In the genomic region with DNA sequence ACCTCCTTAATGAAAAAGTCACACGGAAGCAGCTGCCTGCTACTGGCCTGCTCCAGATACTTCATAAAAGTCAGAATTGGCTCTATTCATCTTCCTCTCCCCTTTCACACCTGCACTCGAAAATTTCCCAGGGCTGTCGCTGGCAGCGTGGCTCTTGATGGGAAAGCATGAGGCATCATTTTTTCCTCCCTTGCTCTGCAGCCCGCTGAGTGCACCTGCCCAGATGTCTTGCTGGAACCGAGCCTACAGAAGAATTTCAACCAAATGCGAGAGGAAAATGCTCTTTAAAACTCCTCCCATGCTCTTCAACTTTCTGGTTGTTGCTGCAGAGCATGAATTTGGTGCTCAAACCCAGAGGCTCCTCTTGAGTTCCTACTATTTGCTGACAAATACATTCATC, we compare ENCODE assay signal across 24 cellular contexts.
DNase-seq lines count a peak whose midpoint lies in the region; ATAC-seq and TF ChIP-seq lines count a peak whose summit lies in the region.
"Had no signal": no experiment of that assay in that cellular context is flagged by ENCODE, and none has a peak within 500 bp of the region (broad histone marks: within the 10 kb centered on the region; RNA-seq: fewer than 3 reads in every experiment).

No MANE protein-coding gene starts in this region.

- no peak overlapping the region for H3K4me3 Mint-ChIP-seq in CD8-positive, alpha-beta memory T cell
- no peak overlapping the region for H3K4me3 Mint-ChIP-seq in stimulated activated effector memory CD8-positive, alpha-beta T cell treated with anti-CD3 and anti-CD28 coated beads, Interleukin-12 subunit alpha, Interleukin-12 subunit beta, amount 100 ng/mL, for 72 hours
- H3K4me3 Mint-ChIP-seq: CD14-positive monocyte had no signal

- H3K4me3 ChIP-seq in HEK293 (ENCODE audit: low read depth, low read length) (no peak overlapping the region), left lung (no peak overlapping the region)
- no peak overlapping the region for H3K4me3 ChIP-seq in CD8-positive, alpha-beta memory T cell (ENCODE audit: low read length)
- H3K4me3 ChIP-seq: A549, GM23248, SJCRH30 had no signal

- no peaks in the 10 kb centered on the region for H3K36me3 ChIP-seq in HEK293 (ENCODE audit: control insufficient read depth in 2 of 2, insufficient read depth in 1 of 2, low read length in 2 of 2)
- no peaks in the 10 kb centered on the region for H3K36me3 ChIP-seq in left lung
- H3K36me3 ChIP-seq in CD8-positive, alpha-beta memory T cell (ENCODE audit: insufficient read depth, low read length) = no peaks in the 10 kb centered on the region
- H3K36me3 ChIP-seq: SJCRH30 had no signal

- DNase-seq in NCI-H510A treated with DMSO at 0.1 percent for 48 hours (lab: John Stamatoyannopoulos, UW) = peak; percentile 46
- no peak for DNase-seq in NCI-H510A (lab: John Stamatoyannopoulos, UW)
- DNase-seq in left lung = no peak
- no peak for DNase-seq in CD8-positive, alpha-beta memory T cell
- DNase-seq in activated CD4-positive, alpha-beta T cell treated with anti-CD3 and anti-CD28 coated beads, Interleukin-2, amount 50 U/mL, for 1 hour = no peak
- DNase-seq in stimulated activated effector memory CD8-positive, alpha-beta T cell treated with anti-CD3 and anti-CD28 coated beads, Interleukin-12 subunit alpha, Interleukin-12 subunit beta, amount 100 ng/mL, for 72 hours (ENCODE audit: low spot score in 2 of 2) = no peak
- DNase-seq: AML-193; Calu3; GM23248; H7; Kasumi-1; MV-4-11; NCI-H1694 treated with DMSO at 0.1 percent for 48 hours; NCI-H2081 treated with DMSO at 0.1 percent for 48 hours; NCI-H226; NCI-H748 treated with DMSO at 0.1 percent for 48 hours; NK-92 treated with Interleukin-12 subunit alpha and Interleukin-12 subunit beta, amount 100 ng/mL, for 24 hours; PC-3; SJCRH30 had no signal

- H3K4me1 Mint-ChIP-seq in CD8-positive, alpha-beta memory T cell = no peaks in the 10 kb centered on the region
- H3K4me1 Mint-ChIP-seq in stimulated activated effector memory CD8-positive, alpha-beta T cell treated with anti-CD3 and anti-CD28 coated beads, Interleukin-12 subunit alpha, Interleukin-12 subunit beta, amount 100 ng/mL, for 72 hours = no peaks in the 10 kb centered on the region
- H3K4me1 Mint-ChIP-seq: CD14-positive monocyte had no signal

- H3K27ac ChIP-seq in HEK293 (ENCODE audit: extremely low read depth, low read depth, low read length) = no peak overlapping the region
- H3K27ac ChIP-seq in left lung = no peak overlapping the region
- H3K27ac ChIP-seq in CD8-positive, alpha-beta memory T cell (ENCODE audit: low read depth, low read length) = no peak overlapping the region
- H3K27ac ChIP-seq: A549, GM23248, SJCRH30 had no signal

- CTCF ChIA-PET in HEK293 (lab: Yijun Ruan, JAX) = no interaction called here
- CTCF ChIA-PET in CD8-positive, alpha-beta memory T cell (lab: Charles Lee) = no interaction called here

- H3K27me3 ChIP-seq in left lung = no peaks in the 10 kb centered on the region
- no peaks in the 10 kb centered on the region for H3K27me3 ChIP-seq in CD8-positive, alpha-beta memory T cell (ENCODE audit: insufficient read depth, low read length, poor library complexity, severe bottlenecking)
- H3K27me3 ChIP-seq: SJCRH30 had no signal

- intact Hi-C loops in left lung (cut with DNase I) = no loop called here

- POLR2A ChIA-PET in HEK293 (lab: Yijun Ruan, JAX) = no interaction called here
- POLR2A ChIA-PET in CD8-positive, alpha-beta memory T cell (lab: Charles Lee) = no interaction called here

- no peak overlapping the region for H3K27ac Mint-ChIP-seq in CD8-positive, alpha-beta memory T cell
- no peak overlapping the region for H3K27ac Mint-ChIP-seq in stimulated activated effector memory CD8-positive, alpha-beta T cell treated with anti-CD3 and anti-CD28 coated beads, Interleukin-12 subunit alpha, Interleukin-12 subunit beta, amount 100 ng/mL, for 72 hours

- no peak for TF ChIP-seq CTCF in HEK293 (tag by site-specific recombination; IDR thresholded peaks at IDR 0.05)
- no peak for TF ChIP-seq CTCF in left lung (IDR thresholded peaks at IDR 0.05)

- H3K4me1 ChIP-seq in HEK293 (ENCODE audit: control insufficient read depth, insufficient read depth, low read length) = no peaks in the 10 kb centered on the region
- H3K4me1 ChIP-seq in left lung = no peaks in the 10 kb centered on the region
- no peaks in the 10 kb centered on the region for H3K4me1 ChIP-seq in CD8-positive, alpha-beta memory T cell (ENCODE audit: insufficient read depth, low read length)
- H3K4me1 ChIP-seq: SJCRH30 had no signal

- no peaks in the 10 kb centered on the region for H3K27me3 Mint-ChIP-seq in CD8-positive, alpha-beta memory T cell

- H3K36me3 Mint-ChIP-seq in CD8-positive, alpha-beta memory T cell = no peaks in the 10 kb centered on the region
- H3K36me3 Mint-ChIP-seq in stimulated activated effector memory CD8-positive, alpha-beta T cell treated with anti-CD3 and anti-CD28 coated beads, Interleukin-12 subunit alpha, Interleukin-12 subunit beta, amount 100 ng/mL, for 72 hours = no peaks in the 10 kb centered on the region

- H3K9me3 ChIP-seq in HEK293 (ENCODE audit: control insufficient read depth, insufficient read depth, low read depth, low read length) (no peaks in the 10 kb centered on the region), left lung (no peaks in the 10 kb centered on the region)
- H3K9me3 ChIP-seq in CD8-positive, alpha-beta memory T cell (ENCODE audit: low read length) = no peaks in the 10 kb centered on the region
- H3K9me3 ChIP-seq: A549, SJCRH30 had no signal

- peak; percentile 51 for ATAC-seq in left lung
- no peak for ATAC-seq in stimulated activated effector memory CD8-positive, alpha-beta T cell treated with anti-CD3 and anti-CD28 coated beads, Interleukin-12 subunit alpha, Interleukin-12 subunit beta, amount 100 ng/mL, for 72 hours
- ATAC-seq: A549, HepG2, PC-3, Right ventricle myocardium inferior had no signal

- no peaks in the 10 kb centered on the region for H3K9me3 Mint-ChIP-seq in CD8-positive, alpha-beta memory T cell
- H3K9me3 Mint-ChIP-seq in stimulated activated effector memory CD8-positive, alpha-beta T cell treated with anti-CD3 and anti-CD28 coated beads, Interleukin-12 subunit alpha, Interleukin-12 subunit beta, amount 100 ng/mL, for 72 hours = no peaks in the 10 kb centered on the region
- H3K9me3 Mint-ChIP-seq: CD14-positive monocyte had no signal

TF ChIP-seq in HEK293, 187 proteins besides CTCF, POLR2A, EP300 and RAD21:
- TF ChIP-seq ZNF585B (tag by site-specific recombination; IDR thresholded peaks at IDR 0.05) (peak; percentile 26; the same call in 1 of the 2 replicates), ZFP41 (tag by site-specific recombination; IDR thresholded peaks at IDR 0.05; ENCODE audit: borderline replicate concordance) (no peak)
